In the genomic region with DNA sequence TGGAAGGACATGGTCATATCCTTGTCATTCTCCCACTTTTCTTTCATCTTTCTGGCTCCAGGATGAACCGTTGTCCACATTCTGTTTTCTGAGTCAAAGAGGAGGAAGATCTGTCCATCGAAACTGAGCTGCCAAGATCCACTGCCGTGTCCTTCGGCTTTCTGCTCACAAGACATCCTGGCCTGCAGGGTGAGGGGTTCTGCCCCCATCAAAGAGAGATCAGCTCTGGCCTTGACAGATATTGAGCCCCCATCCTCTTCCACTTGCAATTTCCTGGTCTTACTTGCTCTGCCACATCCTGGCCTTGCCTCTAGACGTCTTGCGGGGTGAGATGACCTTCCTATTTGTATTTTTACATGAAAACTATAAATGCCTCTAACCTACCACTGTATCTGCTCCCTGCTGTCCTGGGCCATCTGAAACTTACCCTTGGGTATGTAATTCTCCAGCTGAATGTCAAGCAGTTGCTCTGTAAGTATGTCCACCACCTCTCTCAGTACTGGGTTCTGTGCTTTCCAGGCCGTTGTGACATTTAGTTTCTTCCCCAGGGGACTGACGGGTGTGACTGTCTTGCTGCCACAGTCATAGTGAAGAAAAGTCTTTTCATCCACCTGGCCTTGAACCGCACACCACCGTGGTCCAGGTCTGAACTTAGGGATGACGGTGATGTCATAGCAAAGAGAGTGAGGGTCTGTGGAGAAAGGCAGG, we compare ENCODE assay signal across 4 cellular contexts. TPM values are rescaled to one million over a fixed set of nuclear protein-coding genes. Genes with fewer than 3 reads are reported as not detected.
"Had no signal": no experiment of that assay in that cellular context is flagged by ENCODE, and none has a peak within 500 bp of the region (broad histone marks: within the 10 kb centered on the region; RNA-seq: fewer than 3 reads in every experiment).

No MANE protein-coding gene starts in this region.

RNA-seq across cellular contexts. Expression of gene RAET1G, which starts 3.6 kb away (rescaled TPM):
- total RNA-seq: K562, Right ventricle myocardium superior had no signal
- polyA plus RNA-seq: IgD-negative memory B cell had no signal

RNA-seq across cellular contexts. Expression of gene RAET1E, which starts 21.4 kb away (rescaled TPM):
- total RNA-seq: K562, SJSA1 had no signal
- polyA plus RNA-seq: IgD-negative memory B cell, K562 had no signal

RNA-seq across cellular contexts. Expression of gene ULBP1, which starts 44.5 kb away (rescaled TPM):
- polyA plus RNA-seq: IgD-negative memory B cell had no signal
